In genomic region chr15:65818927-65819562, GRCh38 we compare ENCODE assay signal across 8 cellular contexts. TPM values are rescaled to one million over a fixed set of nuclear protein-coding genes. Genes with fewer than 3 reads are reported as not detected.
A peak's percentile ranks its signal among the peaks of the same experiment; 100 is the strongest.
DNase-seq lines count a peak whose midpoint lies in the region; ATAC-seq lines count a peak whose summit lies in the region.
"Had no signal": no experiment of that assay in that cellular context is flagged by ENCODE, and none has a peak within 500 bp of the region (broad histone marks: within the 10 kb centered on the region; RNA-seq: fewer than 3 reads in every experiment).

No MANE protein-coding gene starts in this region.

- ATAC-seq in GM18907 (IDR thresholded peaks at IDR 0.05; ENCODE audit: unreplicated experiment): peak; percentile 75
- peak; percentile 55 for ATAC-seq in HG02970 (IDR thresholded peaks at IDR 0.05; ENCODE audit: low FRiP score, unreplicated experiment)
- ATAC-seq: Panc1 had no signal

- DNase-seq in SIG-M5 treated with dmso at 0.1 percent for 504 hours (lab: John Stamatoyannopoulos, UW; ENCODE audit: unreplicated experiment): peak; percentile 92
- DNase-seq in lung microvascular endothelial cell (ENCODE audit: low read depth in 2 of 2): peak; percentile 94 to 96
- DNase-seq in NK-92 treated with Interleukin-12 subunit alpha and Interleukin-12 subunit beta, amount 100 ng/mL, for 24 hours (lab: John Stamatoyannopoulos, UW): no peak
- DNase-seq in NCI-H1092 (lab: John Stamatoyannopoulos, UW): no peak
- DNase-seq in hippocampal formation (lab: John Stamatoyannopoulos, UW): no peak

RNA-seq across cellular contexts. Expression of gene DENND4A, which starts 27.0 kb away (rescaled TPM):
- 13.7 and 21.0 TPM in 2 replicates for total RNA-seq in lung microvascular endothelial cell

RNA-seq across cellular contexts. Expression of gene RAB11A, which starts 50.2 kb away (rescaled TPM):
- 117 and 160 TPM in 2 replicates for total RNA-seq in lung microvascular endothelial cell

Comparison
In these comparisons a context has a peak if more than half of its experiments do, and no peak if none do; other contexts are left out.
1. DNase-seq: peak in SIG-M5 treated with dmso at 0.1 percent for 504 hours (single experiment) and lung microvascular endothelial cell (2 of 2); none in NK-92 treated with Interleukin-12 subunit alpha and Interleukin-12 subunit beta, amount 100 ng/mL, for 24 hours (single experiment), NCI-H1092 (single experiment) and hippocampal formation (0 of 2).